Comparison of ENCODE assay signal across 9 cellular contexts in genomic region chr16:75385507-75386152, GRCh38. TPM values are rescaled to one million over a fixed set of nuclear protein-coding genes. Genes with fewer than 3 reads are reported as not detected.
DNase-seq lines count a peak whose midpoint lies in the region; ATAC-seq, FAIRE-seq and TF ChIP-seq lines count a peak whose summit lies in the region.
"Had no signal": no experiment of that assay in that cellular context is flagged by ENCODE, and none has a peak within 500 bp of the region (broad histone marks: within the 10 kb centered on the region; RNA-seq: fewer than 3 reads in every experiment).

No MANE protein-coding gene starts in this region.

- no peaks in the 10 kb centered on the region for H3K9me3 ChIP-seq in uterus
- H3K9me3 ChIP-seq: SJSA1 had no signal

- H3K36me3 ChIP-seq in bronchial epithelial cell (ENCODE audit: control insufficient read depth, insufficient read depth, low read length) = peaks cover 1% of the 10 kb centered on the region
- no peaks in the 10 kb centered on the region for H3K36me3 ChIP-seq in uterus

- no peaks in the 10 kb centered on the region for H3K27me3 ChIP-seq in bronchial epithelial cell (ENCODE audit: control insufficient read depth, insufficient read depth, low read length)
- no peaks in the 10 kb centered on the region for H3K27me3 ChIP-seq in uterus
- H3K27me3 ChIP-seq: SJSA1 had no signal

- peak overlapping the region in 1 of 2 donors; percentile 22 for H3K27ac ChIP-seq in uterus
- H3K27ac ChIP-seq: SJSA1 had no signal

- H3K4me3 ChIP-seq in bronchial epithelial cell (ENCODE audit: low read depth, low read length) = no peak overlapping the region
- H3K4me3 ChIP-seq in uterus = no peak overlapping the region
- H3K4me3 ChIP-seq: SJSA1 had no signal

- intact Hi-C loops in uterus (cut with DNase I; ENCODE audit: low total_unique reads) = loop anchor here (5.0 kb wide), 2 partner anchors 133 to 148 kb away; partner anchors contain the start of gene BCAR1

- TF ChIP-seq CTCF in D721Med (IDR thresholded peaks at IDR 0.05; ENCODE audit: insufficient read depth, missing control alignments) = peak; percentile 76
- TF ChIP-seq CTCF in bronchial epithelial cell (IDR thresholded peaks at IDR 0.05; ENCODE audit: insufficient read depth, low read length, severe bottlenecking) = peak; percentile 9
- TF ChIP-seq CTCF in uterus (IDR thresholded peaks at IDR 0.05) = peak; percentile 66 to 88 (median 70)

- no peak for FAIRE-seq in D721Med (lab: Jason Lieb, UNC)
- FAIRE-seq in bronchial epithelial cell (lab: Jason Lieb, UNC) = no peak

- no peak for TF ChIP-seq POLR2A in uterus (IDR thresholded peaks at IDR 0.05)

- ATAC-seq in HG03469 (IDR thresholded peaks at IDR 0.05; ENCODE audit: unreplicated experiment) = no peak
- no peak for ATAC-seq in HG02571 (IDR thresholded peaks at IDR 0.05; ENCODE audit: unreplicated experiment)

- H3K4me1 ChIP-seq in uterus = peaks cover 0 to 4% of the 10 kb centered on the region in 2 donors

- DNase-seq in D721Med (ENCODE audit: insufficient read length, low spot score) (no peak), HS-27A (ENCODE audit: low read depth) (peak; percentile 63), NOMO-1 (lab: John Stamatoyannopoulos, UW; ENCODE audit: unreplicated experiment in 2 of 2) (peak; percentile 36 to 86), bronchial epithelial cell (ENCODE audit: low read depth) (peak; percentile 82), left kidney (ENCODE audit: low read depth, low spot score) (peak; percentile 81), uterus (peak in 1 of 2 donors; percentile 47)

RNA-seq across cellular contexts. Expression of gene CFDP1, which starts 47.7 kb away (rescaled TPM):
- total RNA-seq in bronchial epithelial cell (46.6 and 58.6 TPM in 2 replicates), uterus (10 to 100 TPM; 22.3 to 90.8 (median 73.4) TPM)

Comparison
In these comparisons a context has a peak if more than half of its experiments do, and no peak if none do; other contexts are left out.
1. CTCF ChIP-seq: peak in every context shown above with its lines; median percentile 76 in D721Med; 70 in uterus; 9 in bronchial epithelial cell.